Comparison of ENCODE assay signal across 9 cellular contexts in the genomic region with DNA sequence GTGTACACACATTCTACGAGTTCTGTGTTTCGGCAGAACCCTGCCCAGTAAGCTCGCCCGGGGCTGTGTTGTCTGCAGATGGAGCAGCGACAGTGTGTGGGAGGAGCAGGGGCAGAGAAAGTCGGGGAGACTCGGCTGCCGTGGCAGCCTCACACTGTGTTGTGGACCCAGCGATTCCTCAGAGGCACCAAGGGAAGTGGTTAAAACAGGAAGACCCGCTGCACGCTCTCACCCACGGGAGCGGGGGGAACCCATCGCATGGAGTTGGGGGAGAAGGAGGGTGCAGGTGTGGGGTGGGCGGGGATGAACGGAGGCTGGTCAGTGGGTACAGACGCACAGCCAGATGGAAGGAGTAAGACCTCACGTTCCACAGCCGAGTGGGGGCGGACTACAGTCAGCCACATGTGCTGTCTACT.
DNase-seq lines count a peak whose midpoint lies in the region; ATAC-seq and TF ChIP-seq lines count a peak whose summit lies in the region.
"Had no signal": no experiment of that assay in that cellular context is flagged by ENCODE, and none has a peak within 500 bp of the region (broad histone marks: within the 10 kb centered on the region; RNA-seq: fewer than 3 reads in every experiment).

No MANE protein-coding gene starts in this region.

- CTCF ChIA-PET in activated CD4-positive, alpha-beta T cell treated with anti-CD3 and anti-CD28 coated beads for 36 hours (lab: Charles Lee), result no interaction called here

- DNase-seq in activated CD4-positive, alpha-beta T cell treated with anti-CD3 and anti-CD28 coated beads for 36 hours, result peak; percentile 70
- DNase-seq in activated CD4-positive, alpha-beta T cell treated with anti-CD3 and anti-CD28 coated beads for 1 hour, result no peak
- DNase-seq in chondrocyte (ENCODE audit: low spot score), result peak; percentile 61
- DNase-seq in substantia nigra (lab: John Stamatoyannopoulos, UW), result peak in 3 of 49 donors; percentile 31 to 54 (median 36)
- no peak for DNase-seq in mucosa of gallbladder (ENCODE audit: low spot score)
- no peak for DNase-seq in NCI-H748 treated with DMSO at 0.1 percent for 48 hours (lab: John Stamatoyannopoulos, UW)
- no peak for DNase-seq in HK-2 (ENCODE audit: unreplicated experiment)
- DNase-seq: 8988T had no signal

- H3K4me3 Mint-ChIP-seq in activated CD4-positive, alpha-beta T cell treated with anti-CD3 and anti-CD28 coated beads for 36 hours, result peak overlapping the region; percentile 68
- peak overlapping the region; percentile 78 for H3K4me3 Mint-ChIP-seq in T-helper 1 cell treated with Interleukin-12 subunit alpha and Interleukin-12 subunit beta and Interleukin-4 antibody, amounts not matched to agents 30 μg/mL and 1 μg/mL, for 36 hours
- H3K4me3 Mint-ChIP-seq in chondrocyte (ENCODE audit: unreplicated experiment), result no peak overlapping the region

- POLR2A ChIA-PET in activated CD4-positive, alpha-beta T cell treated with anti-CD3 and anti-CD28 coated beads for 36 hours (lab: Charles Lee), result interaction anchor here (1.1 kb wide), 2 partner anchors 19 to 20 kb away, joined by 3 to 4 read pairs; no protein-coding TSS in a partner anchor

- intact Hi-C loops in activated CD4-positive, alpha-beta T cell treated with anti-CD3 and anti-CD28 coated beads for 36 hours (cut with DNase I, micrococcal nuclease), result loop anchor here (5.0 kb wide), 5 partner anchors 42 to 432 kb away; partner anchors contain the start of gene EIF3B (in 1 of the 2)

- H3K27ac Mint-ChIP-seq in activated CD4-positive, alpha-beta T cell treated with anti-CD3 and anti-CD28 coated beads for 36 hours, result peak overlapping the region; percentile 76
- peak overlapping the region; percentile 60 for H3K27ac Mint-ChIP-seq in T-helper 1 cell treated with Interleukin-12 subunit alpha and Interleukin-12 subunit beta and Interleukin-4 antibody, amounts not matched to agents 30 μg/mL and 1 μg/mL, for 36 hours
- H3K27ac Mint-ChIP-seq in chondrocyte (ENCODE audit: unreplicated experiment), result no peak overlapping the region

- H3K27me3 Mint-ChIP-seq in activated CD4-positive, alpha-beta T cell treated with anti-CD3 and anti-CD28 coated beads for 36 hours, result peaks cover 11% of the 10 kb centered on the region
- H3K27me3 Mint-ChIP-seq in T-helper 1 cell treated with Interleukin-12 subunit alpha and Interleukin-12 subunit beta and Interleukin-4 antibody, amounts not matched to agents 30 μg/mL and 1 μg/mL, for 36 hours (ENCODE audit: low read depth), result peaks cover 24% of the 10 kb centered on the region
- H3K27me3 Mint-ChIP-seq in chondrocyte (ENCODE audit: low read depth), result no peaks in the 10 kb centered on the region

- peaks cover 76% of the 10 kb centered on the region for H3K4me1 Mint-ChIP-seq in activated CD4-positive, alpha-beta T cell treated with anti-CD3 and anti-CD28 coated beads for 36 hours
- H3K4me1 Mint-ChIP-seq in T-helper 1 cell treated with Interleukin-12 subunit alpha and Interleukin-12 subunit beta and Interleukin-4 antibody, amounts not matched to agents 30 μg/mL and 1 μg/mL, for 36 hours (ENCODE audit: low read depth), result peaks cover 42% of the 10 kb centered on the region
- peaks cover 18% of the 10 kb centered on the region for H3K4me1 Mint-ChIP-seq in chondrocyte (ENCODE audit: low read depth)

- peak overlapping the region; percentile 35 for H3K27ac ChIP-seq in substantia nigra (ENCODE audit: low read depth, low read length, poor library complexity, severe bottlenecking)

- no peak for TF ChIP-seq CTCF in chondrocyte (IDR thresholded peaks at IDR 0.05)

- ATAC-seq in activated CD4-positive, alpha-beta T cell treated with anti-CD3 and anti-CD28 coated beads for 36 hours, result peak; percentile 55

- peaks cover 10% of the 10 kb centered on the region for H3K36me3 Mint-ChIP-seq in activated CD4-positive, alpha-beta T cell treated with anti-CD3 and anti-CD28 coated beads for 36 hours (ENCODE audit: low read depth)
- H3K36me3 Mint-ChIP-seq in T-helper 1 cell treated with Interleukin-12 subunit alpha and Interleukin-12 subunit beta and Interleukin-4 antibody, amounts not matched to agents 30 μg/mL and 1 μg/mL, for 36 hours (ENCODE audit: low read depth), result peaks cover 28% of the 10 kb centered on the region
- H3K36me3 Mint-ChIP-seq in chondrocyte (ENCODE audit: low read depth), result peaks cover 6% of the 10 kb centered on the region

- H3K9me3 Mint-ChIP-seq in activated CD4-positive, alpha-beta T cell treated with anti-CD3 and anti-CD28 coated beads for 36 hours (ENCODE audit: low read depth), result no peaks in the 10 kb centered on the region
- H3K9me3 Mint-ChIP-seq in T-helper 1 cell treated with Interleukin-12 subunit alpha and Interleukin-12 subunit beta and Interleukin-4 antibody, amounts not matched to agents 30 μg/mL and 1 μg/mL, for 36 hours, result no peaks in the 10 kb centered on the region
- no peaks in the 10 kb centered on the region for H3K9me3 Mint-ChIP-seq in chondrocyte (ENCODE audit: low read depth)

Comparison
In these comparisons a context has a peak if more than half of its experiments do, and no peak if none do; other contexts are left out.
1. DNase-seq: peak in activated CD4-positive, alpha-beta T cell treated with anti-CD3 and anti-CD28 coated beads for 36 hours (single experiment) and chondrocyte (single experiment); none in activated CD4-positive, alpha-beta T cell treated with anti-CD3 and anti-CD28 coated beads for 1 hour (single experiment), mucosa of gallbladder (single experiment), NCI-H748 treated with DMSO at 0.1 percent for 48 hours (single experiment) and HK-2 (single experiment).